23 cellular contexts compared by ENCODE assay signal in genomic region chr7:13034693-13035092, GRCh38.
DNase-seq lines count a peak whose midpoint lies in the region; ATAC-seq, FAIRE-seq and TF ChIP-seq lines count a peak whose summit lies in the region.
"Had no signal": no experiment of that assay in that cellular context is flagged by ENCODE, and none has a peak within 500 bp of the region (broad histone marks: within the 10 kb centered on the region; RNA-seq: fewer than 3 reads in every experiment).

No MANE protein-coding gene starts in this region.

- H3K4me3 ChIP-seq in HUES64 (ENCODE audit: low read length) (no peak overlapping the region), H1 (ENCODE audit: extremely low read depth in 1 of 4, insufficient read depth in 2 of 4, low read depth in 3 of 4, low read length in 4 of 4) (no peak overlapping the region), mesendoderm (ENCODE audit: low read length) (no peak overlapping the region)
- H3K4me3 ChIP-seq: Peyer's patch had no signal

- H3K9ac ChIP-seq in HUES64 (ENCODE audit: low read depth, low read length) (no peak overlapping the region), H1 (replicated peaks in 1 of 4; ENCODE audit: extremely low read depth in 1 of 4, low read depth in 3 of 4, low read length in 3 of 4) (no peak overlapping the region), mesendoderm (ENCODE audit: low read length) (no peak overlapping the region)

- no peak for TF ChIP-seq EP300 in H1 (IDR thresholded peaks at IDR 0.05; ENCODE audit: borderline replicate concordance in 1 of 2, low read depth in 2 of 2, low read length in 2 of 2)

- H3K79me1 ChIP-seq in H1 (ENCODE audit: low read depth, low read length) (no peaks in the 10 kb centered on the region), mesendoderm (ENCODE audit: low read length) (no peaks in the 10 kb centered on the region)

- no peak for TF ChIP-seq CTCF in H1 (IDR thresholded peaks at IDR 0.05; ENCODE audit: control extremely low read depth in 1 of 3, insufficient read depth in 1 of 3, low read depth in 1 of 3, low read length in 3 of 3)

- POLR2A ChIA-PET in H1 (lab: Charles Lee; ENCODE audit: partially characterized antibody) = no interaction called here

- H3K36me3 ChIP-seq in HUES64 (ENCODE audit: insufficient read depth, low read length) (no peaks in the 10 kb centered on the region), H1 (ENCODE audit: control insufficient read depth in 2 of 4, insufficient read depth in 4 of 4, low read length in 3 of 4) (no peaks in the 10 kb centered on the region; a peak in 1 of 8 replicates), mesendoderm (ENCODE audit: control insufficient read depth, insufficient read depth, low read length) (no peaks in the 10 kb centered on the region)
- H3K36me3 ChIP-seq: Peyer's patch had no signal

- H3K23ac ChIP-seq in H1 (ENCODE audit: insufficient read length) = no peak overlapping the region
- no peak overlapping the region for H3K23ac ChIP-seq in mesendoderm (ENCODE audit: low read length)

- no peak overlapping the region for H3K18ac ChIP-seq in H1 (ENCODE audit: extremely low read depth, low read length)
- H3K18ac ChIP-seq in mesendoderm (ENCODE audit: low read length) = no peak overlapping the region

- no peak overlapping the region for H3K56ac ChIP-seq in H1 (replicated peaks; ENCODE audit: insufficient read length, low read depth, low read length)
- H3K56ac ChIP-seq in mesendoderm (ENCODE audit: low read length) = no peak overlapping the region

- H3K27me3 ChIP-seq in HUES64 (ENCODE audit: insufficient read depth, low read length) (no peaks in the 10 kb centered on the region), H1 (replicated peaks in 1 of 4; ENCODE audit: control insufficient read depth in 3 of 4, extremely low read depth in 1 of 4, insufficient read depth in 3 of 4, low read length in 3 of 4) (no peaks in the 10 kb centered on the region), mesendoderm (ENCODE audit: insufficient read depth, low read length, poor library complexity) (no peaks in the 10 kb centered on the region)
- H3K27me3 ChIP-seq: Peyer's patch had no signal

- H2BK5ac ChIP-seq in H1 (ENCODE audit: low read depth, low read length) (no peak overlapping the region), mesendoderm (ENCODE audit: low read length) (no peak overlapping the region)

- DNase-seq in H1 (ENCODE audit: low read depth in 1 of 2, low spot score in 2 of 2) (no peak), mesendoderm (peak; percentile 17), mesenteric fat pad (ENCODE audit: low spot score) (no peak)
- DNase-seq in activated CD4-positive, CD25-positive, alpha-beta regulatory T cell treated with anti-CD3 and anti-CD28 coated beads, Interleukin-2, amount 50 U/mL, for 72 hours = no peak
- DNase-seq: C1 segment of cervical spinal cord; CD4-positive, alpha-beta memory T cell; COR-L47; DMS53; GOT3; NCI-H1092 treated with DMSO at 0.1 percent for 48 hours; NCI-H1436; NCI-H187; NCI-H2081 treated with DMSO at 0.1 percent for 48 hours; NCI-H2171; NCI-H226; NCI-H510A; NCI-H69; Peyer's patch; SHP77 treated with DMSO at 0.1 percent for 48 hours had no signal

- H3K9me3 ChIP-seq in HUES64 (ENCODE audit: insufficient read depth, low read depth, low read length) (peaks cover 3% of the 10 kb centered on the region; the same call in 1 of the 2 replicates), H1 (ENCODE audit: insufficient read depth in 2 of 2, low read depth in 1 of 2, low read length in 1 of 2) (peaks cover 0 to 8% of the 10 kb centered on the region in 2 experiments; a peak in 2 of 4 replicates)
- H3K9me3 ChIP-seq: Peyer's patch had no signal

- peak overlapping the region; percentile 25; the same call in 1 of the 2 replicates for H2BK20ac ChIP-seq in H1 (ENCODE audit: low read length)

- CTCF ChIA-PET in H1 (lab: Charles Lee; ENCODE audit: partially characterized antibody) = no interaction called here

- H2AK5ac ChIP-seq in H1 (ENCODE audit: low read depth, low read length) (no peak overlapping the region), mesendoderm (ENCODE audit: low read length) (no peak overlapping the region)

- H3K27ac ChIP-seq in HUES64 (ENCODE audit: low read depth, low read length) = peak overlapping the region; percentile 3; the same call in 1 of the 2 replicates
- no peak overlapping the region for H3K27ac ChIP-seq in H1 (ENCODE audit: low read depth, low read length)
- no peak overlapping the region for H3K27ac ChIP-seq in mesendoderm (ENCODE audit: low read depth, low read length)
- H3K27ac ChIP-seq: Peyer's patch had no signal

- H3K79me2 ChIP-seq in H1 (ENCODE audit: control insufficient read depth in 1 of 2, insufficient read depth in 2 of 2, low read length in 2 of 2) (no peaks in the 10 kb centered on the region), mesendoderm (ENCODE audit: control insufficient read depth, insufficient read depth, low read length) (no peaks in the 10 kb centered on the region)

- H3K23me2 ChIP-seq in H1 (ENCODE audit: low read depth, low read length) = no peaks in the 10 kb centered on the region

- WGBS in HUES64 = 73% methylated on average over 1 of the region's 1 CpG
- WGBS in H1 (ENCODE audit: extremely low coverage in 1 of 2, insufficient coverage in 1 of 2, insufficient read length in 1 of 2, insufficient replicate concordance in 2 of 2, low coverage in 1 of 2, low lambda C conversion rate in 2 of 2, missing lambda C conversion rate in 1 of 2), 2 experiments = 81% methylated on average over 1 of the region's 1 CpG; no CpG with 5 or more reads in 1 of the 2 experiments
- no CpG with 5 or more reads among the region's 1 CpG for WGBS in mesendoderm (ENCODE audit: extremely low coverage, insufficient coverage, low lambda C conversion rate)

- H3K4me2 ChIP-seq in H1 (ENCODE audit: insufficient read depth in 1 of 2, low read depth in 2 of 2, low read length in 2 of 2) = no peak overlapping the region
- no peak overlapping the region for H3K4me2 ChIP-seq in mesendoderm (ENCODE audit: low read length)

- H3K14ac ChIP-seq in H1 (ENCODE audit: insufficient read length) = no peak overlapping the region

- H3K4me1 ChIP-seq in HUES64 (ENCODE audit: insufficient read depth, low read length) = peaks cover 34% of the 10 kb centered on the region
- H3K4me1 ChIP-seq in H1 (replicated peaks in 1 of 4; ENCODE audit: control insufficient read depth in 3 of 4, insufficient read depth in 4 of 4, low read length in 3 of 4) = peaks cover 0 to 7% (median 3%) of the 10 kb centered on the region in 4 experiments; a peak in 3 of 7 replicates
- H3K4me1 ChIP-seq in mesendoderm (ENCODE audit: control insufficient read depth, low read depth, low read length) = no peaks in the 10 kb centered on the region
- H3K4me1 ChIP-seq: Peyer's patch had no signal

- ATAC-seq in GM19395 (IDR thresholded peaks at IDR 0.05; ENCODE audit: unreplicated experiment) (no peak), HG02763 (IDR thresholded peaks at IDR 0.05; ENCODE audit: unreplicated experiment) (no peak)

- no peak overlapping the region for H2AFZ ChIP-seq in H1 (ENCODE audit: low read length)

- no peak overlapping the region for H2BK12ac ChIP-seq in H1 (ENCODE audit: low read depth, low read length)

- no peak overlapping the region for H4K91ac ChIP-seq in H1 (replicated peaks; ENCODE audit: insufficient read length, low read length)

- H2BK120ac ChIP-seq in H1 (replicated peaks; ENCODE audit: low read depth, low read length) (no peak overlapping the region), mesendoderm (ENCODE audit: low read depth, low read length) (no peak overlapping the region)

- TF ChIP-seq POLR2A in H1 (IDR thresholded peaks at IDR 0.05; ENCODE audit: control extremely low read depth in 1 of 2, low read depth in 2 of 2, low read length in 2 of 2) = no peak

- H2BK15ac ChIP-seq in H1 (ENCODE audit: low read length) (no peak overlapping the region), mesendoderm (replicated peaks; ENCODE audit: low read depth) (no peak overlapping the region)

- H4K8ac ChIP-seq in H1 (ENCODE audit: extremely low read depth, insufficient read depth, low read length) (no peak overlapping the region), mesendoderm (ENCODE audit: low read depth, low read length) (no peak overlapping the region)

- H3K4ac ChIP-seq in H1 (replicated peaks; ENCODE audit: insufficient read length, low read depth, low read length) (no peak overlapping the region), mesendoderm (ENCODE audit: low read depth, low read length) (no peak overlapping the region)

- TF ChIP-seq RAD21 in H1 (IDR thresholded peaks at IDR 0.05 in 1 of 2, conservative IDR thresholded peaks at IDR 0.05 in 1 of 2; ENCODE audit: low read depth in 2 of 2, low read length in 2 of 2) = no peak

- H4K20me1 ChIP-seq in H1 (replicated peaks in 1 of 2; ENCODE audit: control insufficient read depth in 1 of 2, insufficient read depth in 2 of 2, low read length in 2 of 2) = no peaks in the 10 kb centered on the region

- FAIRE-seq in H1 (lab: Jason Lieb, UNC) = no peak
- FAIRE-seq: G401.6 had no signal

- H4K5ac ChIP-seq in H1 (ENCODE audit: insufficient read length, low read depth, low read length) (no peak overlapping the region), mesendoderm (ENCODE audit: low read length) (no peak overlapping the region)

TF ChIP-seq in H1, 55 proteins besides CTCF, POLR2A, EP300 and RAD21:
- TF ChIP-seq SIX5 (IDR thresholded peaks at IDR 0.05; ENCODE audit: low read depth, low read length) (no peak), GABPA (IDR thresholded peaks at IDR 0.05; ENCODE audit: borderline replicate concordance, insufficient read depth, low read length) (no peak), CHD2 (IDR thresholded peaks at IDR 0.05; ENCODE audit: low read length) (0 out of 2 replicates have a peak, but pooled peaks have one; percentile 14)
